Comparison of ENCODE assay signal across 9 cellular contexts in genomic region chr3:87997298-87997697, GRCh38.
A peak's percentile ranks its signal among the peaks of the same experiment; 100 is the strongest.
DNase-seq lines count a peak whose midpoint lies in the region; ATAC-seq, FAIRE-seq and TF ChIP-seq lines count a peak whose summit lies in the region.
"Had no signal": no experiment of that assay in that cellular context is flagged by ENCODE, and none has a peak within 500 bp of the region (broad histone marks: within the 10 kb centered on the region; RNA-seq: fewer than 3 reads in every experiment).

No MANE protein-coding gene starts in this region.

- H3K9me3 ChIP-seq in GM12878 (replicated peaks; ENCODE audit: control insufficient read depth, insufficient read depth, low read length), result no peaks in the 10 kb centered on the region
- H3K9me3 ChIP-seq in spleen, result no peaks in the 10 kb centered on the region

- no TSS peak for BruUV-seq in GM12878 (replicated peaks; lab: Mats Ljungman, UMichigan)

- no peak for DNase-seq in GM18507 (ENCODE audit: extremely low spot score, insufficient read length, low read depth)
- peak; percentile 54 for DNase-seq in NOMO-1 treated with dmso at 0.1 percent for 144 hours (lab: John Stamatoyannopoulos, UW; ENCODE audit: unreplicated experiment)
- DNase-seq in GM12878 (ENCODE audit: low read depth, low spot score), result peak; percentile 26
- DNase-seq in stimulated activated CD8-positive, alpha-beta memory T cell treated with anti-CD3 and anti-CD28 coated beads, Interleukin-2, amount 100 ng/mL, for 48 hours (ENCODE audit: low read depth in 2 of 2), result peak; percentile 26 to 36
- DNase-seq in osteocyte (ENCODE audit: extremely low spot score, unreplicated experiment), result no peak
- no peak for DNase-seq in spleen
- DNase-seq in superior temporal gyrus (ENCODE audit: extremely low spot score), result no peak
- DNase-seq: IMR-90 had no signal

- SMC1A ChIA-PET in GM12878 (lab: Charles Lee; ENCODE audit: uncharacterized antibody, unreplicated experiment), result no interaction called here

- POLR2A ChIA-PET in GM12878 (lab: Charles Lee), result no interaction called here

- H3K4me3 ChIP-seq in GM12878, result peak overlapping the region; percentile 18; the same call in 1 of the 2 replicates
- peak overlapping the region in 1 of 8 donors; percentile 50 for H3K4me3 ChIP-seq in spleen

- TF ChIP-seq EP300 in GM12878 (IDR thresholded peaks at IDR 0.05; ENCODE audit: borderline replicate concordance in 1 of 2, control insufficient read depth in 1 of 2, low read depth in 2 of 2, low read length in 2 of 2), result no peak

- no peaks in the 10 kb centered on the region for H3K36me3 ChIP-seq in GM12878 (ENCODE audit: control insufficient read depth in 2 of 2, insufficient read depth in 2 of 2, low read length in 1 of 2)
- no peaks in the 10 kb centered on the region for H3K36me3 ChIP-seq in spleen

- no peaks in the 10 kb centered on the region for H3K36me3 Mint-ChIP-seq in osteocyte (ENCODE audit: unreplicated experiment)

- intact Hi-C loops in GM12878 (cut with micrococcal nuclease; ENCODE audit: unreplicated experiment) (loop anchor here (1.0 kb wide), 1 partner anchor 48 kb away; no protein-coding TSS in a partner anchor), spleen (cut with DNase I; ENCODE audit: low total_unique reads) (no loop called here)

- no peaks in the 10 kb centered on the region for H4K20me1 ChIP-seq in GM12878 (ENCODE audit: control insufficient read depth, insufficient read depth)

- peak; percentile 72 for FAIRE-seq in GM18507 (lab: Jason Lieb, UNC)
- no peak for FAIRE-seq in GM12878 (lab: Jason Lieb, UNC)

- H3K4me1 Mint-ChIP-seq in osteocyte (ENCODE audit: unreplicated experiment), result no peaks in the 10 kb centered on the region

- CTCF ChIA-PET in GM12878 (lab: Yijun Ruan, JAX), result no interaction called here

- H3K27ac Mint-ChIP-seq in osteocyte (ENCODE audit: unreplicated experiment), result no peak overlapping the region

- peak overlapping the region; percentile 54; the same call in 1 of the 2 replicates for H3K4me2 ChIP-seq in GM12878 (ENCODE audit: control insufficient read depth, insufficient read depth)

- in situ Hi-C loops in GM12878 (cut with MboI), result no loop called here

- TF ChIP-seq RAD21 in GM12878 (IDR thresholded peaks at IDR 0.05; ENCODE audit: insufficient read depth, low read depth, low read length), result no peak

- no peak for TF ChIP-seq POLR2A in GM12878 (IDR thresholded peaks at IDR 0.05; ENCODE audit: low read depth, low read length)
- TF ChIP-seq POLR2A in spleen (IDR thresholded peaks at IDR 0.05), result no peak

- peaks cover 59% of the 10 kb centered on the region for H3K27me3 Mint-ChIP-seq in osteocyte (ENCODE audit: unreplicated experiment)

- H3K9ac ChIP-seq in GM12878 (ENCODE audit: control insufficient read depth, insufficient read depth, low read length), result no peak overlapping the region

- H3K4me3 Mint-ChIP-seq in osteocyte (ENCODE audit: unreplicated experiment), result no peak overlapping the region

- WGBS in GM12878 (ENCODE audit: insufficient coverage, insufficient replicate concordance, low lambda C conversion rate, missing lambda C conversion rate), result 10% methylated on average over 4 of the region's 4 CpGs
- 19 to 43% (median 28%) methylated on average over 4 of the region's 4 CpGs for WGBS in spleen, 5 donors

- RAD21 ChIA-PET in GM12878 (lab: Charles Lee; ENCODE audit: unreplicated experiment), result no interaction called here

- no peaks in the 10 kb centered on the region for H3K27me3 ChIP-seq in GM12878 (replicated peaks in 1 of 2; ENCODE audit: control insufficient read depth in 2 of 2, insufficient read depth in 2 of 2, low read length in 1 of 2)
- H3K27me3 ChIP-seq in spleen (replicated peaks in 1 of 7), result no peaks in the 10 kb centered on the region

- no peak for TF ChIP-seq CTCF in GM12878 (IDR thresholded peaks at IDR 0.05 in 2 of 3, conservative IDR thresholded peaks at IDR 0.05 in 1 of 3; ENCODE audit: control insufficient read depth in 2 of 3, extremely low read depth in 1 of 3, insufficient read depth in 1 of 3, low read depth in 3 of 3, low read length in 3 of 3)
- TF ChIP-seq CTCF in osteocyte (IDR thresholded peaks at IDR 0.05), result no peak
- no peak for TF ChIP-seq CTCF in spleen (IDR thresholded peaks at IDR 0.05 in 8 of 11, conservative IDR thresholded peaks at IDR 0.05 in 3 of 11)

- no peaks in the 10 kb centered on the region for H3K9me3 Mint-ChIP-seq in osteocyte (ENCODE audit: unreplicated experiment)

- ATAC-seq in HG02623 (IDR thresholded peaks at IDR 0.05; ENCODE audit: unreplicated experiment) (peak; percentile 93), GM12878 (peak; percentile 87)

- H3K4me1 ChIP-seq in GM12878 (ENCODE audit: control insufficient read depth, insufficient read depth, low read length) (no peaks in the 10 kb centered on the region), spleen (peaks cover 0 to 43% (median 23%) of the 10 kb centered on the region in 6 donors)

- H3K79me2 ChIP-seq in GM12878 (ENCODE audit: control insufficient read depth, insufficient read depth, low read length), result no peaks in the 10 kb centered on the region

- no peak overlapping the region; the same call in 1 of the 2 replicates for H2AFZ ChIP-seq in GM12878 (ENCODE audit: control insufficient read depth, low read depth, low read length)

- H3K27ac ChIP-seq in GM12878 (ENCODE audit: control insufficient read depth, insufficient read depth) (no peak overlapping the region), spleen (peak overlapping the region in 4 of 8 donors; percentile 37 to 57 (median 43))

TF ChIP-seq in GM12878, 131 proteins besides CTCF, POLR2A, EP300 and RAD21:
- TF ChIP-seq RUNX3 (IDR thresholded peaks at IDR 0.05; ENCODE audit: low read length), result peak; percentile 27; the same call in 1 of the 2 replicates
- no peak for TF ChIP-seq MLLT1 (IDR thresholded peaks at IDR 0.05)
TF ChIP-seq in GM12878: peak in this region for 1.

Comparison
In these comparisons a context has a peak if more than half of its experiments do, and no peak if none do; other contexts are left out.
1. DNase-seq: peak in NOMO-1 treated with dmso at 0.1 percent for 144 hours (single experiment), GM12878 (single experiment) and stimulated activated CD8-positive, alpha-beta memory T cell treated with anti-CD3 and anti-CD28 coated beads, Interleukin-2, amount 100 ng/mL, for 48 hours (2 of 2); none in GM18507 (single experiment), osteocyte (single experiment), spleen (single experiment) and superior temporal gyrus (single experiment).